Comparison of ENCODE assay signal across 15 cellular contexts in genomic region chr17:77055453-77055852, GRCh38.
"Had no signal": no experiment of that assay in that cellular context is flagged by ENCODE, and none has a peak within 500 bp of the region (broad histone marks: within the 10 kb centered on the region; RNA-seq: fewer than 3 reads in every experiment).

No MANE protein-coding gene starts in this region.

- H3K9me3 ChIP-seq: adrenal gland, ascending aorta, heart left ventricle, tibial nerve, uterus had no signal

- H3K27ac ChIP-seq: adrenal gland, ascending aorta, brain microvascular endothelial cell, heart left ventricle, tibial nerve, uterus had no signal

- H3K4me3 Mint-ChIP-seq: activated CD4-positive, alpha-beta T cell treated with anti-CD3 and anti-CD28 coated beads for 36 hours; activated naive CD4-positive, alpha-beta T cell treated with anti-CD3 and anti-CD28 coated beads for 36 hours; activated naive CD8-positive, alpha-beta T cell treated with anti-CD3 and anti-CD28 coated beads for 36 hours; effector memory CD8-positive, alpha-beta T cell; mesothelial cell of epicardium; naive B cell; neural crest cell; T-helper 2 cell treated with Interferon-gamma antibody and Interleukin-4, amounts not matched to agents 5 μg/mL and 100 μg/mL, for 36 hours had no signal

- H3K4me1 ChIP-seq: adrenal gland, ascending aorta, heart left ventricle, uterus had no signal

- H3K36me3 ChIP-seq: adrenal gland, ascending aorta, brain microvascular endothelial cell, heart left ventricle, tibial nerve, uterus had no signal

- H3K27ac Mint-ChIP-seq: activated CD4-positive, alpha-beta T cell treated with anti-CD3 and anti-CD28 coated beads for 36 hours; activated naive CD4-positive, alpha-beta T cell treated with anti-CD3 and anti-CD28 coated beads for 36 hours; activated naive CD8-positive, alpha-beta T cell treated with anti-CD3 and anti-CD28 coated beads for 36 hours; effector memory CD8-positive, alpha-beta T cell; mesothelial cell of epicardium; T-helper 2 cell treated with Interferon-gamma antibody and Interleukin-4, amounts not matched to agents 5 μg/mL and 100 μg/mL, for 36 hours had no signal

- DNase-seq: brain microvascular endothelial cell, cortex of kidney had no signal

- H3K36me3 Mint-ChIP-seq: activated naive CD8-positive, alpha-beta T cell treated with anti-CD3 and anti-CD28 coated beads for 36 hours; mesothelial cell of epicardium; naive B cell had no signal

- H3K9me3 Mint-ChIP-seq: activated naive CD4-positive, alpha-beta T cell treated with anti-CD3 and anti-CD28 coated beads for 36 hours; activated naive CD8-positive, alpha-beta T cell treated with anti-CD3 and anti-CD28 coated beads for 36 hours; effector memory CD8-positive, alpha-beta T cell; mesothelial cell of epicardium; naive B cell; neural crest cell; T-helper 2 cell treated with Interferon-gamma antibody and Interleukin-4, amounts not matched to agents 5 μg/mL and 100 μg/mL, for 36 hours had no signal

- H3K4me1 Mint-ChIP-seq: activated CD4-positive, alpha-beta T cell treated with anti-CD3 and anti-CD28 coated beads for 36 hours; activated naive CD8-positive, alpha-beta T cell treated with anti-CD3 and anti-CD28 coated beads for 36 hours had no signal

- H3K4me3 ChIP-seq: adrenal gland, ascending aorta, heart left ventricle, tibial nerve, uterus had no signal
